In the genomic region with DNA sequence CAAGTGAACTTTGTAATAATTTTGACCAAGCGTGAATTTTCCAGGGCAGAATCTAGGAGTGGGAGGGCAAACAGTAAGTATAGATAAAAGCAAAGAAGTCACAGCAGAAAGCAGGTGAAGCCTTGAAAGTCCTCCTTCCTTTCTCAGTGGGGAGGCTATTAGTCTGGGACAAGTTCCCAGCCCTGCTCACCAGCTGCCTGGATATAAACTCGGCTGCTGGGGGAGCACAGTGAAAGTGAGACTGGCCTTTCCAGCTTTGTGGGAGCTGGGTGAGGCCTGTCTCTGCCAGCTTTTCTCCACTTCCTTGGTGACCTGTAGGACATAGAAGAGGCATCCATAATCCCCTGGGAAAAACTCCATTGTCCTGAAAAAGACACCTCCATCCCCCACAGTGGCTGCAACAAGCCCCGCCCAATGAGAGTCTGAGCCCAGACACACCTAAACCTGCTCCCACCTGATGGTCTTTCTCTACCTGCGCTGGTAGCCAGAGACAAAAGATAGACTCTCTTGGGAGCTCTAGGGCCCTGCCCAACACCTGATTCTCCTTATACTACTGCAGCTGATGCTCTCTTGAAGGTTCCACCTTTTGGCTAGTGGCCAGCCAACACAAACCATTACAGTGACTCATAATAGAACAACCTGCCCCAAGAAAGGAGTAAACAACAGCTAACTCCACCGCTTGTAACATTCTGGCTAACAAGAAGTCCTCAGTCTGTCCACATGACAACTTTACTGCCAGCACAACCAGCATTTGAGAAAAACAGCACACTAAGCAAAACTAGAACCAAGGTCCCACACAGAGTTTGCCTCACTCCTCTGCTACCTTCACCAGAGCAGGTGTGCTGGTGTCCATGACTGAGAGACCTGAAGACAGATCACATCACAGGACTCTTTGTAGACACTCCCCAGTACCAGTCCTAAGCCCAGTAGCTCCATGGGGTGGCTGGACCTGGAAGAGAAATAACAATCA, we compare ENCODE assay signal across 17 cellular contexts.
DNase-seq lines count a peak whose midpoint lies in the region; ATAC-seq and TF ChIP-seq lines count a peak whose summit lies in the region.
"Had no signal": no experiment of that assay in that cellular context is flagged by ENCODE, and none has a peak within 500 bp of the region (broad histone marks: within the 10 kb centered on the region; RNA-seq: fewer than 3 reads in every experiment).

No MANE protein-coding gene starts in this region.

- no peak for ATAC-seq in HG03457 (IDR thresholded peaks at IDR 0.05; ENCODE audit: unreplicated experiment)
- ATAC-seq in GM21786 (IDR thresholded peaks at IDR 0.05; ENCODE audit: unreplicated experiment) = no peak
- ATAC-seq in HG02642 (IDR thresholded peaks at IDR 0.05; ENCODE audit: poor library complexity, unreplicated experiment) = no peak
- ATAC-seq: activated CD8-positive, alpha-beta T cell treated with anti-CD3 and anti-CD28 coated beads for 36 hours; left lung; natural killer cell treated with Interleukin-12 subunit alpha and Interleukin-12 subunit beta and Interleukin-15 and Interleukin-18, amount 100 ng/mL, for 72 hours had no signal

- no peak overlapping the region for H3K4me3 ChIP-seq in foreskin fibroblast (ENCODE audit: low read depth in 1 of 2, low read length in 2 of 2)
- H3K4me3 ChIP-seq: left lung, sigmoid colon, SJSA1, uterus had no signal

- no peak for TF ChIP-seq CTCF in foreskin fibroblast (IDR thresholded peaks at IDR 0.05; ENCODE audit: low read depth, low read length)

- DNase-seq in COLO668 (lab: John Stamatoyannopoulos, UW; ENCODE audit: unreplicated experiment) (peak; percentile 68), HT1080 (ENCODE audit: low read depth) (peak; percentile 47), NCI-H748 (lab: John Stamatoyannopoulos, UW; ENCODE audit: unreplicated experiment) (peak; percentile 83), glomerular visceral epithelial cell (ENCODE audit: extremely low spot score) (peak; percentile 42), foreskin fibroblast (no peak)
- DNase-seq: activated CD8-positive, alpha-beta T cell treated with anti-CD3 and anti-CD28 coated beads for 36 hours; activated gamma-delta T cell treated with Interleukin-2 at 50 U/mL for 16 hours; DMS 273 treated with DMSO at 0.1 percent for 48 hours; left lung; sigmoid colon; stimulated activated naive CD4-positive, alpha-beta T cell; uterus had no signal

Comparison
In these comparisons a context has a peak if more than half of its experiments do, and no peak if none do; other contexts are left out.
1. DNase-seq: peak in COLO668 (single experiment), HT1080 (single experiment), NCI-H748 (single experiment) and glomerular visceral epithelial cell (single experiment); none in foreskin fibroblast (0 of 2).